Comparison of ENCODE assay signal across 8 cellular contexts in genomic region chr16:29962344-29962994, GRCh38. TPM values are rescaled to one million over a fixed set of nuclear protein-coding genes. Genes with fewer than 3 reads are reported as not detected.
DNase-seq lines count a peak whose midpoint lies in the region; ATAC-seq and TF ChIP-seq lines count a peak whose summit lies in the region.

No MANE protein-coding gene starts in this region.

- WGBS in sigmoid colon, 2 donors = 1 to 7% methylated on average over 18 of the region's 18 CpGs

- H3K27ac ChIP-seq in sigmoid colon = peak overlapping the region; percentile 90 to 96 (median 94)

- H3K4me1 ChIP-seq in sigmoid colon = peaks cover 0 to 18% (median 17%) of the 10 kb centered on the region in 4 donors

- in situ Hi-C loops in GM13977 (cut with MboI; ENCODE audit: low pct_unique_long_range_greater_than_20kb, low sequenced_read_pairs, unreplicated experiment) = no loop called here

- peak; percentile 51 for DNase-seq in Ammon's horn (ENCODE audit: low spot score)
- no peak for DNase-seq in activated naive CD8-positive, alpha-beta T cell treated with anti-CD3 and anti-CD28 coated beads, Interleukin-2, amount 50 U/mL, for 24 hours
- DNase-seq in hepatic stellate cell (ENCODE audit: low spot score) = peak; percentile 54
- DNase-seq in sigmoid colon = no peak
- no peak for DNase-seq in GM13977 (ENCODE audit: low spot score)

- intact Hi-C loops in sigmoid colon (cut with DNase I) = loop anchor here (2.0 kb wide), 1 partner anchor 32 kb away; the partner anchor contains the start of gene HIRIP3

- no peaks in the 10 kb centered on the region for H3K27me3 ChIP-seq in sigmoid colon

- peak; percentile 5 for ATAC-seq in HG03460 (IDR thresholded peaks at IDR 0.05; ENCODE audit: unreplicated experiment)
- no peak for ATAC-seq in activated naive CD8-positive, alpha-beta T cell treated with anti-CD3 and anti-CD28 coated beads, Interleukin-2, amount 50 U/mL, for 24 hours
- no peak for ATAC-seq in GM21360 (IDR thresholded peaks at IDR 0.05; ENCODE audit: unreplicated experiment)
- ATAC-seq in HG02678 (IDR thresholded peaks at IDR 0.05; ENCODE audit: unreplicated experiment) = no peak

- peak overlapping the region; percentile 85 for H3K27ac Mint-ChIP-seq in activated naive CD8-positive, alpha-beta T cell treated with anti-CD3 and anti-CD28 coated beads, Interleukin-2, amount 50 U/mL, for 24 hours

- peaks cover 17% of the 10 kb centered on the region for H3K4me1 Mint-ChIP-seq in activated naive CD8-positive, alpha-beta T cell treated with anti-CD3 and anti-CD28 coated beads, Interleukin-2, amount 50 U/mL, for 24 hours

- peak overlapping the region; percentile 85 for H3K4me3 Mint-ChIP-seq in activated naive CD8-positive, alpha-beta T cell treated with anti-CD3 and anti-CD28 coated beads, Interleukin-2, amount 50 U/mL, for 24 hours

- TF ChIP-seq CTCF in sigmoid colon (IDR thresholded peaks at IDR 0.05) = no peak
- no peak for TF ChIP-seq CTCF in GM13977 (IDR thresholded peaks at IDR 0.05; ENCODE audit: extremely low read depth, insufficient read depth, missing control alignments)

- no peak for TF ChIP-seq POLR2A in sigmoid colon (IDR thresholded peaks at IDR 0.05)

- peak overlapping the region; percentile 64 to 91 (median 80) for H3K4me3 ChIP-seq in sigmoid colon

- H3K36me3 Mint-ChIP-seq in activated naive CD8-positive, alpha-beta T cell treated with anti-CD3 and anti-CD28 coated beads, Interleukin-2, amount 50 U/mL, for 24 hours (ENCODE audit: low read depth) = peaks cover 3% of the 10 kb centered on the region

- no peaks in the 10 kb centered on the region for H3K27me3 Mint-ChIP-seq in activated naive CD8-positive, alpha-beta T cell treated with anti-CD3 and anti-CD28 coated beads, Interleukin-2, amount 50 U/mL, for 24 hours

- no peaks in the 10 kb centered on the region for H3K9me3 Mint-ChIP-seq in activated naive CD8-positive, alpha-beta T cell treated with anti-CD3 and anti-CD28 coated beads, Interleukin-2, amount 50 U/mL, for 24 hours

- TF ChIP-seq EP300 in sigmoid colon (IDR thresholded peaks at IDR 0.05) = no peak

- no peaks in the 10 kb centered on the region for H3K9me3 ChIP-seq in sigmoid colon

- peaks cover 0 to 5% (median 0%) of the 10 kb centered on the region in 4 donors for H3K36me3 ChIP-seq in sigmoid colon

RNA-seq across cellular contexts. Expression of gene TMEM219, which starts 0.6 kb away (rescaled TPM):
- total RNA-seq in sigmoid colon = 100 to 1,000 TPM; 103 to 136 (median 112) TPM
- polyA plus RNA-seq in sigmoid colon = 100 to 1,000 TPM; 178 to 314 (median 297) TPM

RNA-seq across cellular contexts. Expression of gene TAOK2, which starts 11.2 kb away (rescaled TPM):
- total RNA-seq in sigmoid colon = 10 to 100 TPM; 26.8 to 38.5 (median 29.7) TPM
- 10 to 100 TPM in 2 of 3 donors, 1 to 10 TPM in 1; 9.0 to 42.2 (median 12.7) TPM for polyA plus RNA-seq in sigmoid colon

RNA-seq across cellular contexts. Expression of gene HIRIP3, which starts 32.9 kb away (rescaled TPM):
- total RNA-seq in sigmoid colon = 10 to 100 TPM; 15.8 to 22.7 (median 19.7) TPM
- 10 to 100 TPM in 1 of 3 donors, 1 to 10 TPM in 2; 9.0 to 14.4 (median 9.7) TPM for polyA plus RNA-seq in sigmoid colon

RNA-seq across cellular contexts. Expression of gene INO80E, which starts 33.6 kb away (rescaled TPM):
- total RNA-seq in sigmoid colon = 100 to 1,000 TPM in 1 of 4 donors, 10 to 100 TPM in 3; 49.2 to 174 (median 54.7) TPM
- polyA plus RNA-seq in sigmoid colon = 10 to 100 TPM; 50.6 to 89.7 (median 60.1) TPM

RNA-seq across cellular contexts. Expression of gene KCTD13, which starts 36.4 kb away (rescaled TPM):
- 10 to 100 TPM in 3 of 4 donors, 1 to 10 TPM in 1; 9.8 to 20.5 (median 14.1) TPM for total RNA-seq in sigmoid colon
- polyA plus RNA-seq in sigmoid colon = 10 to 100 TPM in 2 of 3 donors, 1 to 10 TPM in 1; 5.4 to 26.1 (median 18.7) TPM

Comparison
In these comparisons a context has a peak if more than half of its experiments do, and no peak if none do; other contexts are left out.
1. DNase-seq: peak in Ammon's horn (single experiment) and hepatic stellate cell (single experiment); none in activated naive CD8-positive, alpha-beta T cell treated with anti-CD3 and anti-CD28 coated beads, Interleukin-2, amount 50 U/mL, for 24 hours (single experiment), sigmoid colon (single experiment) and GM13977 (single experiment).